ENCODE assay signal across 18 cellular contexts in the genomic region with DNA sequence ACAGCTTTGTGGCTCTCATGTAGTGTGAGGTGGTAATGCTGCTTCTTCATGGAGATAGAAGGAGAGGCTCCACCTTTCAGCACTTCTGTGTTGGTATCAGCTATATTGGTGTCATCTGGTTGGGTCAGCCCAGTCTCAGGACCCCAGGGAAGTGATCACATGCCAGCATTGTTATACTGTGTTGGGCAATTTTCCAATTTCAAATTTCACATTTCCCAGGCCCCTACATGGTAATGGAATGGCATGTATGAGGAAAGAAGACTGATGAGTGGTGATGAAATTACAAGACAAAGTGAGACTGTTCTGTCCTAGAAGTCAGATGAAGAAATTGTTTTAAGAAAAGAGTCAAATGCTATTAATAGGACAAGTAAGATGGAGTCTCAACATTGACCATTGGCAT. TPM values are rescaled to one million over a fixed set of nuclear protein-coding genes. Genes with fewer than 3 reads are reported as not detected.
"Had no signal": no experiment of that assay in that cellular context is flagged by ENCODE, and none has a peak within 500 bp of the region (broad histone marks: within the 10 kb centered on the region; RNA-seq: fewer than 3 reads in every experiment).

No MANE protein-coding gene starts in this region.

- H3K4me1 ChIP-seq: testis had no signal

- H3K27ac Mint-ChIP-seq: activated B cell treated with CpG ODN at 0.5 μM for 24 hours; activated CD8-positive, alpha-beta T cell treated with anti-CD3 and anti-CD28 coated beads, Interleukin-2, amount 10 ng/mL, durations not matched to agents 7 days and 5 days; activated T-cell treated with anti-CD3 and anti-CD28 coated beads, Interleukin-2, amount 50 U/mL, for 72 hours; nephron; progenitor cell of endocrine pancreas had no signal

- ATAC-seq: right cardiac atrium had no signal

- H3K4me3 ChIP-seq: dorsolateral prefrontal cortex, left lung, smooth muscle cell, stomach, testis, upper lobe of left lung had no signal

- H3K27me3 ChIP-seq: left lung, stomach, testis, upper lobe of left lung had no signal

- H3K9me3 ChIP-seq: left lung, testis, upper lobe of left lung had no signal

- H3K36me3 ChIP-seq: left lung, stomach, upper lobe of left lung had no signal

- H3K4me3 Mint-ChIP-seq: activated B cell treated with CpG ODN at 0.5 μM for 24 hours; activated CD8-positive, alpha-beta T cell treated with anti-CD3 and anti-CD28 coated beads, Interleukin-2, amount 10 ng/mL, durations not matched to agents 7 days and 5 days; activated naive CD8-positive, alpha-beta T cell treated with anti-CD3 and anti-CD28 coated beads, Interleukin-2, amount 10 ng/mL, durations not matched to agents 7 days and 5 days; activated T-cell treated with anti-CD3 and anti-CD28 coated beads, Interleukin-2, amount 50 U/mL, for 72 hours; nephron had no signal

- H3K9me3 Mint-ChIP-seq: activated naive CD8-positive, alpha-beta T cell treated with anti-CD3 and anti-CD28 coated beads, Interleukin-2, amount 10 ng/mL, durations not matched to agents 7 days and 5 days had no signal

- H3K27me3 Mint-ChIP-seq: progenitor cell of endocrine pancreas had no signal

- H3K4me1 Mint-ChIP-seq: nephron had no signal

- DNase-seq: activated B cell treated with CpG ODN at 0.5 μM for 24 hours; activated CD8-positive, alpha-beta memory T cell treated with anti-CD3 and anti-CD28 coated beads, Interleukin-2, amount 50 U/mL, for 48 hours; activated naive CD8-positive, alpha-beta T cell treated with anti-CD3 and anti-CD28 coated beads, Interleukin-2, amount 10 ng/mL, durations not matched to agents 7 days and 5 days; aorta; dorsolateral prefrontal cortex; glutamatergic neuron; hypothalamus; kidney; left lung; right cardiac atrium; stomach; testis; upper lobe of left lung had no signal

- H3K27ac ChIP-seq: dorsolateral prefrontal cortex, left lung, stomach, testis, upper lobe of left lung had no signal

- H3K36me3 Mint-ChIP-seq: activated naive CD8-positive, alpha-beta T cell treated with anti-CD3 and anti-CD28 coated beads, Interleukin-2, amount 10 ng/mL, durations not matched to agents 7 days and 5 days had no signal

RNA-seq across cellular contexts. Expression of a gene that starts 3.7 kb away (rescaled TPM):
- total RNA-seq: activated B cell treated with CpG ODN at 0.5 μM for 24 hours had no signal
